Comparison of ENCODE assay signal across 19 cellular contexts in genomic region chr1:154448271-154448905, GRCh38. TPM values are rescaled to one million over a fixed set of nuclear protein-coding genes. Genes with fewer than 3 reads are reported as not detected.
DNase-seq lines count a peak whose midpoint lies in the region; ATAC-seq and TF ChIP-seq lines count a peak whose summit lies in the region.
"Had no signal": no experiment of that assay in that cellular context is flagged by ENCODE, and none has a peak within 500 bp of the region (broad histone marks: within the 10 kb centered on the region; RNA-seq: fewer than 3 reads in every experiment).

No MANE protein-coding gene starts in this region.

- no peaks in the 10 kb centered on the region for H3K27me3 ChIP-seq in right atrium auricular region
- no peaks in the 10 kb centered on the region for H3K27me3 ChIP-seq in left ventricle myocardium inferior (ENCODE audit: low read depth)
- H3K27me3 ChIP-seq in smooth muscle cell (ENCODE audit: low read depth) = no peaks in the 10 kb centered on the region
- no peaks in the 10 kb centered on the region for H3K27me3 ChIP-seq in PC-3 (ENCODE audit: low read length)

- H3K36me3 ChIP-seq in right atrium auricular region (peaks cover 30% of the 10 kb centered on the region), left ventricle myocardium inferior (peaks cover 49% of the 10 kb centered on the region), smooth muscle cell (ENCODE audit: low read depth) (no peaks in the 10 kb centered on the region), PC-3 (ENCODE audit: low read depth, low read length) (no peaks in the 10 kb centered on the region)

- H3K4me3 ChIP-seq in right atrium auricular region (no peak overlapping the region), left ventricle myocardium inferior (no peak overlapping the region), smooth muscle cell (no peak overlapping the region), PC-3 (ENCODE audit: low read length) (no peak overlapping the region)

- H3K4me1 ChIP-seq in right atrium auricular region (peaks cover 0 to 7% of the 10 kb centered on the region in 2 donors), left ventricle myocardium inferior (peaks cover 12% of the 10 kb centered on the region), smooth muscle cell (ENCODE audit: low read depth) (peaks cover 4% of the 10 kb centered on the region), PC-3 (ENCODE audit: insufficient read depth, low read length) (peaks cover 10% of the 10 kb centered on the region)
- H3K4me1 ChIP-seq: Caco-2 had no signal

- H2AFZ ChIP-seq in smooth muscle cell (ENCODE audit: low read depth) (no peak overlapping the region), PC-3 (ENCODE audit: low read length) (no peak overlapping the region)

- H3F3A ChIP-seq in smooth muscle cell (ENCODE audit: low read depth) (peaks cover 12% of the 10 kb centered on the region), PC-3 (ENCODE audit: low read length, unreplicated experiment) (no peaks in the 10 kb centered on the region)

- no peak for TF ChIP-seq CTCF in right atrium auricular region (IDR thresholded peaks at IDR 0.05)
- no peak for TF ChIP-seq CTCF in left ventricle myocardium inferior (IDR thresholded peaks at IDR 0.05; ENCODE audit: borderline replicate concordance)
- no peak for TF ChIP-seq CTCF in smooth muscle cell (IDR thresholded peaks at IDR 0.05; ENCODE audit: borderline replicate concordance, insufficient read depth, poor library complexity, severe bottlenecking)
- TF ChIP-seq CTCF in PC-3 (conservative IDR thresholded peaks at IDR 0.05; ENCODE audit: low read depth, low read length) = no peak

- H3K9ac ChIP-seq in smooth muscle cell (ENCODE audit: low read depth) (no peak overlapping the region), PC-3 (ENCODE audit: low read length) (no peak overlapping the region)

- ATAC-seq in Right ventricle myocardium superior (ENCODE audit: poor library complexity) (peak; percentile 71), PC-3 (no peak), HG02678 (IDR thresholded peaks at IDR 0.05; ENCODE audit: unreplicated experiment) (no peak)
- ATAC-seq: HCT116 had no signal

- CTCF ChIA-PET in PC-3 (lab: Charles Lee) = no interaction called here

- H3K9me2 ChIP-seq in PC-3 (replicated peaks; ENCODE audit: low read length) = no peaks in the 10 kb centered on the region

- H3K4me2 ChIP-seq in smooth muscle cell = peak overlapping the region; percentile 60
- no peak overlapping the region for H3K4me2 ChIP-seq in PC-3 (ENCODE audit: low read length)

- no TSS peak for BruUV-seq in PC-3 (replicated peaks; lab: Mats Ljungman, UMichigan)

- H3K79me2 ChIP-seq in smooth muscle cell (ENCODE audit: low read depth) = no peaks in the 10 kb centered on the region
- H3K79me2 ChIP-seq in PC-3 (ENCODE audit: low read length) = no peaks in the 10 kb centered on the region

- POLR2A ChIA-PET in PC-3 (lab: Charles Lee; ENCODE audit: unreplicated experiment) = no interaction called here

- intact Hi-C loops in Right ventricle myocardium superior (cut with DNase I) = no loop called here
- intact Hi-C loops in left ventricle myocardium inferior (cut with micrococcal nuclease) = no loop called here
- intact Hi-C loops in PC-3 (cut with micrococcal nuclease) = loop anchor here (5.0 kb wide), 1 partner anchor 41 kb away; the partner anchor contains the start of gene IL6R

- H3K27ac ChIP-seq in right atrium auricular region = no peak overlapping the region
- peak overlapping the region; percentile 15 for H3K27ac ChIP-seq in left ventricle myocardium inferior (replicated peaks)
- peak overlapping the region; percentile 49 for H3K27ac ChIP-seq in smooth muscle cell (ENCODE audit: low read depth)
- no peak overlapping the region for H3K27ac ChIP-seq in PC-3 (ENCODE audit: low read length)

- WGBS in smooth muscle cell (ENCODE audit: low lambda C conversion rate) = 24% methylated on average over 8 of the region's 8 CpGs

- H4K20me1 ChIP-seq in smooth muscle cell (ENCODE audit: low read depth) = no peaks in the 10 kb centered on the region
- H4K20me1 ChIP-seq in PC-3 (ENCODE audit: low read length) = no peaks in the 10 kb centered on the region

- no peak for DNase-seq in Right ventricle myocardium superior
- DNase-seq in right atrium auricular region (ENCODE audit: low spot score) = no peak
- peak; percentile 23 for DNase-seq in SK-N-DZ (ENCODE audit: low spot score)
- no peak for DNase-seq in left ventricle myocardium inferior
- DNase-seq in smooth muscle cell (lab: John Stamatoyannopoulos, UW; ENCODE audit: unreplicated experiment) = no peak
- DNase-seq in NOMO-1 (lab: John Stamatoyannopoulos, UW; ENCODE audit: unreplicated experiment in 2 of 2) = no peak
- DNase-seq in PC-3 = no peak
- DNase-seq: 8988T, Caco-2, DMS79, NCI-H146, NCI-H2081 treated with DMSO at 0.1 percent for 48 hours, NCI-H774 had no signal

- H3K9me3 ChIP-seq in right atrium auricular region (no peaks in the 10 kb centered on the region), left ventricle myocardium inferior (replicated peaks) (no peaks in the 10 kb centered on the region), smooth muscle cell (replicated peaks; ENCODE audit: low read depth) (no peaks in the 10 kb centered on the region), PC-3 (ENCODE audit: low read length) (no peaks in the 10 kb centered on the region)
- H3K9me3 ChIP-seq: Caco-2 had no signal

RNA-seq across cellular contexts. Expression of gene IL6R, which starts 43.2 kb away (rescaled TPM):
- total RNA-seq in Right ventricle myocardium superior (10.3 TPM), right atrium auricular region (10 to 100 TPM; 11.8 to 21.8 TPM), left ventricle myocardium inferior (10.5 TPM), smooth muscle cell (1.3 and 1.8 TPM in 2 replicates), PC-3 (2014; rRNA removed) (16.1 and 43.3 TPM in 2 replicates)
- not detected in 2 replicates for polyA plus RNA-seq in SK-N-DZ (2014; cell fraction: cytosol; rRNA removed)
- polyA plus RNA-seq in SK-N-DZ (2014; cell fraction: nucleus; rRNA removed) = not detected in 2 replicates
- 1.9 TPM in 2 replicates for polyA plus RNA-seq in smooth muscle cell

RNA-seq across cellular contexts. Expression of gene TDRD10, which starts 53.6 kb away (rescaled TPM):
- total RNA-seq in Right ventricle myocardium superior = 2.5 TPM
- total RNA-seq in right atrium auricular region = 1 to 10 TPM in 1 of 2 donors, under 1 TPM in 1; 0.85 to 1.8 TPM
- polyA plus RNA-seq in SK-N-DZ (2014; cell fraction: cytosol; rRNA removed) = not detected in 2 replicates
- not detected in 2 replicates for polyA plus RNA-seq in SK-N-DZ (2014; cell fraction: nucleus; rRNA removed)
- 2.6 TPM for total RNA-seq in left ventricle myocardium inferior
- 0.13 TPM in 1 of 2 replicates, not detected in the other for total RNA-seq in smooth muscle cell
- polyA plus RNA-seq in smooth muscle cell = 0.11 TPM in 1 of 2 replicates, not detected in the other
- total RNA-seq in PC-3 (2014; rRNA removed) = not detected in 2 replicates
- total RNA-seq: Caco-2, HT1080, RPMI7951, SK-MEL-5 had no signal

RNA-seq across cellular contexts. Expression of gene SHE, which starts 53.8 kb away (rescaled TPM):
- total RNA-seq in Right ventricle myocardium superior = 11.0 TPM
- total RNA-seq in right atrium auricular region = 10 to 100 TPM; 10.8 to 19.9 TPM
- polyA plus RNA-seq in SK-N-DZ (2014; cell fraction: cytosol; rRNA removed) = not detected in 2 replicates
- polyA plus RNA-seq in SK-N-DZ (2014; cell fraction: nucleus; rRNA removed) = not detected in 2 replicates
- 9.2 TPM for total RNA-seq in left ventricle myocardium inferior
- 0.13 and 0.45 TPM in 2 replicates for total RNA-seq in smooth muscle cell
- 0.39 and 0.72 TPM in 2 replicates for polyA plus RNA-seq in smooth muscle cell
- not detected in 2 replicates for total RNA-seq in PC-3 (2014; rRNA removed)
- total RNA-seq: Caco-2, G401, HT1080, RPMI7951 had no signal

Comparison
In these comparisons a context has a peak if more than half of its experiments do, and no peak if none do; other contexts are left out.
1. H3K27ac ChIP-seq: peak in left ventricle myocardium inferior (single experiment) and smooth muscle cell (single experiment); none in right atrium auricular region (0 of 2) and PC-3 (single experiment).